In genomic region chr10:89888647-89889046, GRCh38 we compare ENCODE assay signal across 10 cellular contexts.
DNase-seq lines count a peak whose midpoint lies in the region; ATAC-seq and TF ChIP-seq lines count a peak whose summit lies in the region.
"Had no signal": no experiment of that assay in that cellular context is flagged by ENCODE, and none has a peak within 500 bp of the region (broad histone marks: within the 10 kb centered on the region; RNA-seq: fewer than 3 reads in every experiment).

No MANE protein-coding gene starts in this region.

- peak; percentile 82 for DNase-seq in naive B cell
- no peak for DNase-seq in NCI-H2227 treated with DMSO at 0.1 percent for 48 hours (lab: John Stamatoyannopoulos, UW)
- DNase-seq in islet precursor cell = no peak
- DNase-seq in HT-29 (ENCODE audit: low spot score) = no peak
- no peak for DNase-seq in T-cell
- DNase-seq: left colon had no signal

- H2AFZ ChIP-seq in KMS-11 (ENCODE audit: low read depth) = no peak overlapping the region; the same call in 1 of the 2 replicates

- H3K79me2 ChIP-seq in KMS-11 (ENCODE audit: insufficient read depth, low read depth) = no peaks in the 10 kb centered on the region

- TF ChIP-seq CTCF in KMS-11 (conservative IDR thresholded peaks at IDR 0.05; ENCODE audit: low read depth, low read length) = no peak

- ATAC-seq in GM18867 (IDR thresholded peaks at IDR 0.05; ENCODE audit: unreplicated experiment) (peak; percentile 80), HG02623 (IDR thresholded peaks at IDR 0.05; ENCODE audit: unreplicated experiment) (peak; percentile 81), naive B cell (ENCODE audit: low read depth in 2 of 2) (peak; percentile 74), T-cell (replicated peaks in 1 of 4) (no peak)
- ATAC-seq: left colon had no signal

- H3K4me1 Mint-ChIP-seq in naive B cell = peaks cover 47 to 65% (median 64%) of the 10 kb centered on the region in 3 donors
- H3K4me1 Mint-ChIP-seq in T-cell = peaks cover 0 to 7% (median 0%) of the 10 kb centered on the region in 3 donors

- H3K36me3 ChIP-seq in KMS-11 (ENCODE audit: insufficient read depth) = no peaks in the 10 kb centered on the region

- no peaks in the 10 kb centered on the region for H3K27me3 Mint-ChIP-seq in naive B cell
- H3K27me3 Mint-ChIP-seq in T-cell = peaks cover 7 to 15% of the 10 kb centered on the region in 2 donors

- CTCF ChIA-PET in T-cell (lab: Charles Lee) = no interaction called here

- H3K4me3 ChIP-seq in KMS-11 (IDR thresholded peaks at IDR 0.05; ENCODE audit: insufficient read depth, low read depth, low read length) = no peak overlapping the region
- H3K4me3 ChIP-seq: skin epidermis had no signal

- peaks cover 0 to 2% (median 0%) of the 10 kb centered on the region in 7 donors for H3K9me3 Mint-ChIP-seq in naive B cell
- no peaks in the 10 kb centered on the region for H3K9me3 Mint-ChIP-seq in T-cell

- H3K36me3 Mint-ChIP-seq in naive B cell = no peaks in the 10 kb centered on the region
- H3K36me3 Mint-ChIP-seq in T-cell = no peaks in the 10 kb centered on the region

- H4K20me1 ChIP-seq in KMS-11 (ENCODE audit: insufficient read depth) = no peaks in the 10 kb centered on the region

- POLR2A ChIA-PET in T-cell (lab: Charles Lee) = no interaction called here

- peak overlapping the region; percentile 27 for H3K4me2 ChIP-seq in KMS-11

- no peak overlapping the region for H3K9ac ChIP-seq in KMS-11

- peak overlapping the region; percentile 40 to 89 (median 72) for H3K4me3 Mint-ChIP-seq in naive B cell
- H3K4me3 Mint-ChIP-seq in T-cell = no peak overlapping the region

- peak overlapping the region; percentile 42; the same call in 1 of the 2 replicates for H3K27ac ChIP-seq in KMS-11

- H3K4me1 ChIP-seq in KMS-11 (ENCODE audit: low read depth, poor library complexity, severe bottlenecking) = peaks cover 39% of the 10 kb centered on the region

- peak overlapping the region; percentile 97 to 100 (median 98) for H3K27ac Mint-ChIP-seq in naive B cell
- no peak overlapping the region for H3K27ac Mint-ChIP-seq in T-cell

- no peaks in the 10 kb centered on the region for H3K27me3 ChIP-seq in KMS-11 (ENCODE audit: insufficient read depth, low read depth)

Comparison
In these comparisons a context has a peak if more than half of its experiments do, and no peak if none do; other contexts are left out.
1. ATAC-seq: peak in GM18867 (single experiment), HG02623 (single experiment) and naive B cell (2 of 2); none in T-cell (0 of 4).
2. H3K27ac Mint-ChIP-seq: peak in naive B cell (6 of 6); none in T-cell (0 of 2).
3. H3K4me3 Mint-ChIP-seq: peak in naive B cell (8 of 8); none in T-cell (0 of 3).